In the genomic region with DNA sequence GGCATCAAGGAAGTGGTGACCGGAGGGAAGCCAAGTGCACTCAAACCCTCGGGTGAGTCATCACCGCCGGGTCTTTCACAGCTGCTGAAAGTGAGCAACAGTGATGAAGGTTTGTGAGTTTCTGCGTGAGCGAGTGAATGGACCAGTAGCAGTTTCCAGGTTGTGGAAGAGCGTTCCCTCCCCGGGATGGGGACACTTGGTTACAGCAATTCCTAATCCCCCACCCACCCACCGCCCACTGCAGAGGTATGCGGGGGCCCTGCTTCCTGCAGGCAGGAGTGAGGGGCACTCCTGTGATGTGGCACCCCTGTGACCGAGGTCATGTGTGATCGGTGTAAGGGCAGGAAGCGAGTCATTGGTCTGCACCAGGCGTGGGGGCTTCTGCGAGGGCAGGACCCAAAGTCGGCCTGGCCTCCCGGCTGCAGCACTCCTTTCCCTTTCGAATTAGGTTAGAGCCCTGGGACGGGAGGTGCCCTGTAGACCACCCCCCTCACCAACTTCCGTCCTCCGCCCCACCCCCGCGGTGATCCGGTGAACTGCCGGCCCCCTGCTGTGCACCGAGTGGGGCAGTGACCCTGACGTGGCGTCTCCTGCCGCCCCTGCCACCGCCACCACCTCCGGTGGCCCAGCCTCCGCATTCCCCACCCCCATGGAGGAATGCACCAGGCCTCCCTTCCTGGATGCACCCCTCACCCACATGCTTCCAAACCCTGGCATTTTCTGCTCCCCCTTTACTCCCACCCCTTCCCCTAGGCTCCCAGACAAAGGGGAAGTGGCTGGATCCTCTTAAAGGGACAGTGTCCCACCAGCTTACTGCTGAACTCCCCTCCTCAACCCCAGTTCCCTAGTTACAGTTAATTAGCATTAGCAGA, we compare ENCODE assay signal across 8 cellular contexts. TPM values are rescaled to one million over a fixed set of nuclear protein-coding genes. Genes with fewer than 3 reads are reported as not detected.
A peak's percentile ranks its signal among the peaks of the same experiment; 100 is the strongest.
DNase-seq lines count a peak whose midpoint lies in the region; ATAC-seq, FAIRE-seq and TF ChIP-seq lines count a peak whose summit lies in the region.

No MANE protein-coding gene starts in this region.

- peaks cover 14% of the 10 kb centered on the region; the same call in 1 of the 2 replicates for H3K9me3 ChIP-seq in OCI-LY7 (ENCODE audit: low read length)
- H3K9me3 ChIP-seq in neural cell (ENCODE audit: low read length), result no peaks in the 10 kb centered on the region

- H3K79me2 ChIP-seq in OCI-LY7 (ENCODE audit: insufficient read depth, low read depth, low read length) (peaks cover 14% of the 10 kb centered on the region; the same call in 1 of the 2 replicates), neural cell (replicated peaks; ENCODE audit: insufficient read depth, low read length) (no peaks in the 10 kb centered on the region)

- POLR2A ChIA-PET in OCI-LY7 (lab: Charles Lee), result interaction anchor here (1.8 kb wide), 1 partner anchor 10 kb away, joined by 12 read pairs; a partner anchor contains a TSS

- intact Hi-C loops in OCI-LY7 (cut with micrococcal nuclease; ENCODE audit: unreplicated experiment), result no loop called here

- no peaks in the 10 kb centered on the region for H3K9me3 Mint-ChIP-seq in activated T-cell treated with anti-CD3 and anti-CD28 coated beads, Interleukin-2, amount 50 U/mL, for 4 hours
- H3K9me3 Mint-ChIP-seq in stimulated activated naive CD8-positive, alpha-beta T cell treated with anti-CD3 and anti-CD28 coated beads, Interleukin-15, amount 100 ng/mL, for 72 hours, result no peaks in the 10 kb centered on the region

- peaks cover 36% of the 10 kb centered on the region for H3K36me3 ChIP-seq in OCI-LY7 (ENCODE audit: insufficient read depth, low read length)
- H3K36me3 ChIP-seq in neural cell (ENCODE audit: insufficient read depth, low read length), result no peaks in the 10 kb centered on the region

- TF ChIP-seq CTCF in OCI-LY7 (conservative IDR thresholded peaks at IDR 0.05; ENCODE audit: low read length) (no peak), neural cell (IDR thresholded peaks at IDR 0.05; ENCODE audit: poor library complexity, severe bottlenecking) (no peak)

- BruUV-seq in OCI-LY7 (replicated peaks; lab: Mats Ljungman, UMichigan), result no TSS peak

- TF ChIP-seq POLR2A in GM12891 (IDR thresholded peaks at IDR 0.05; ENCODE audit: low read depth, low read length), result peak; percentile 61

- FAIRE-seq in GM12891 (lab: Jason Lieb, UNC), result peak; percentile 96

- no peaks in the 10 kb centered on the region for H3F3A ChIP-seq in neural cell (ENCODE audit: insufficient read depth, low read length, poor library complexity, severe bottlenecking)

- peak overlapping the region; percentile 99 for H3K4me2 ChIP-seq in OCI-LY7 (ENCODE audit: low read length)
- H3K4me2 ChIP-seq in neural cell (ENCODE audit: low read length), result no peak overlapping the region

- peaks cover 58% of the 10 kb centered on the region for H3K4me1 ChIP-seq in OCI-LY7 (ENCODE audit: insufficient read depth, low read length, poor library complexity, severe bottlenecking)

- peak overlapping the region; percentile 80 for H3K4me3 Mint-ChIP-seq in activated T-cell treated with anti-CD3 and anti-CD28 coated beads, Interleukin-2, amount 50 U/mL, for 4 hours
- peak overlapping the region; percentile 78 to 91 for H3K4me3 Mint-ChIP-seq in stimulated activated naive CD8-positive, alpha-beta T cell treated with anti-CD3 and anti-CD28 coated beads, Interleukin-15, amount 100 ng/mL, for 72 hours

- no peak for TF ChIP-seq EP300 in neural cell (conservative IDR thresholded peaks at IDR 0.05; ENCODE audit: poor library complexity, severe bottlenecking)

- ATAC-seq in HG02763 (IDR thresholded peaks at IDR 0.05; ENCODE audit: unreplicated experiment), result peak; percentile 46
- peak; percentile 89 to 90 for ATAC-seq in activated T-cell treated with anti-CD3 and anti-CD28 coated beads, Interleukin-2, amount 50 U/mL, for 4 hours
- peak; percentile 90 for ATAC-seq in stimulated activated naive CD8-positive, alpha-beta T cell treated with anti-CD3 and anti-CD28 coated beads, Interleukin-15, amount 100 ng/mL, for 72 hours

- DNase-seq in GM12891 (ENCODE audit: insufficient read length, low spot score), result peak; percentile 71
- peak; percentile 71 for DNase-seq in OCI-LY7 (ENCODE audit: low spot score)
- DNase-seq in activated T-cell treated with anti-CD3 and anti-CD28 coated beads, Interleukin-2, amount 50 U/mL, for 4 hours, result peak; percentile 70
- DNase-seq in fibroblast of peridontal ligament (ENCODE audit: extremely low read depth), result peak; percentile 87
- DNase-seq in stimulated activated naive CD8-positive, alpha-beta T cell treated with anti-CD3 and anti-CD28 coated beads, Interleukin-15, amount 100 ng/mL, for 72 hours, result peak; percentile 74 to 87
- no peak for DNase-seq in NCI-H2171 treated with DMSO at 0.1 percent for 48 hours (lab: John Stamatoyannopoulos, UW)

- peak overlapping the region; percentile 48 for H3K9ac ChIP-seq in neural cell (ENCODE audit: low read length)

- H3K27ac ChIP-seq in OCI-LY7 (ENCODE audit: low read depth, low read length, poor library complexity, severe bottlenecking) (peak overlapping the region; percentile 85), neural cell (ENCODE audit: low read length) (no peak overlapping the region)

- H4K20me1 ChIP-seq in OCI-LY7 (ENCODE audit: insufficient read depth, low read length) (no peaks in the 10 kb centered on the region), neural cell (ENCODE audit: insufficient read depth) (no peaks in the 10 kb centered on the region)

- peak overlapping the region; percentile 73 for H3K4me3 ChIP-seq in OCI-LY7 (ENCODE audit: low read depth, low read length, poor library complexity, severe bottlenecking)
- H3K4me3 ChIP-seq in neural cell (ENCODE audit: low read length), result peak overlapping the region; percentile 48

- H3K9me2 ChIP-seq in OCI-LY7 (ENCODE audit: insufficient read depth, low read length) (no peaks in the 10 kb centered on the region), neural cell (ENCODE audit: insufficient read depth, low read length) (no peaks in the 10 kb centered on the region)

- no peak for TF ChIP-seq RAD21 in neural cell (conservative IDR thresholded peaks at IDR 0.05)

- H3K27me3 Mint-ChIP-seq in activated T-cell treated with anti-CD3 and anti-CD28 coated beads, Interleukin-2, amount 50 U/mL, for 4 hours (ENCODE audit: low read depth), result no peaks in the 10 kb centered on the region
- H3K27me3 Mint-ChIP-seq in stimulated activated naive CD8-positive, alpha-beta T cell treated with anti-CD3 and anti-CD28 coated beads, Interleukin-15, amount 100 ng/mL, for 72 hours, result no peaks in the 10 kb centered on the region

- H2AFZ ChIP-seq in OCI-LY7 (ENCODE audit: low read length) (peak overlapping the region; percentile 8; the same call in 1 of the 2 replicates), neural cell (ENCODE audit: low read depth, low read length) (no peak overlapping the region)

- CTCF ChIA-PET in OCI-LY7 (lab: Charles Lee; ENCODE audit: unreplicated experiment), result no interaction called here

- no peaks in the 10 kb centered on the region for H3K27me3 ChIP-seq in neural cell (ENCODE audit: insufficient read depth, low read depth, low read length)

- H3K36me3 Mint-ChIP-seq in activated T-cell treated with anti-CD3 and anti-CD28 coated beads, Interleukin-2, amount 50 U/mL, for 4 hours (ENCODE audit: insufficient read depth), result peaks cover 12% of the 10 kb centered on the region

- peak overlapping the region; percentile 95 for H3K27ac Mint-ChIP-seq in stimulated activated naive CD8-positive, alpha-beta T cell treated with anti-CD3 and anti-CD28 coated beads, Interleukin-15, amount 100 ng/mL, for 72 hours

- peaks cover 18% of the 10 kb centered on the region for H3K4me1 Mint-ChIP-seq in activated T-cell treated with anti-CD3 and anti-CD28 coated beads, Interleukin-2, amount 50 U/mL, for 4 hours (ENCODE audit: low read depth)
- H3K4me1 Mint-ChIP-seq in stimulated activated naive CD8-positive, alpha-beta T cell treated with anti-CD3 and anti-CD28 coated beads, Interleukin-15, amount 100 ng/mL, for 72 hours, result peaks cover 36% of the 10 kb centered on the region

TF ChIP-seq in GM12891, 5 proteins besides CTCF, POLR2A, EP300 and RAD21:
- TF ChIP-seq SPI1 (IDR thresholded peaks at IDR 0.05; ENCODE audit: low read depth, low read length), result peak; percentile 88
- TF ChIP-seq PAX5 (IDR thresholded peaks at IDR 0.05; ENCODE audit: insufficient read depth, low read length, severe bottlenecking), result no peak
- no peak for TF ChIP-seq POU2F2 (IDR thresholded peaks at IDR 0.05; ENCODE audit: low read depth, low read length)
- TF ChIP-seq POLR2AphosphoS5 (IDR thresholded peaks at IDR 0.05; ENCODE audit: low read depth, low read length), result 0 out of 2 replicates have a peak, but pooled peaks have one; percentile 32
- TF ChIP-seq TAF1 (IDR thresholded peaks at IDR 0.05; ENCODE audit: low read depth, low read length), result no peak; the same call in 1 of the 2 replicates
TF ChIP-seq in GM12891: peak in this region for 2.

TF ChIP-seq in neural cell, 6 proteins besides CTCF, POLR2A, EP300 and RAD21 (continues in another document):
- TF ChIP-seq SMC3 (conservative IDR thresholded peaks at IDR 0.05; ENCODE audit: poor library complexity) (no peak), POLR2AphosphoS5 (IDR thresholded peaks at IDR 0.05) (no peak)

RNA-seq across cellular contexts. Expression of a gene that starts 10.9 kb away (rescaled TPM):
- polyA plus RNA-seq in GM12891 (2012; ENCODE audit: low read depth, missing spikeins), result 29.8 TPM
- total RNA-seq in OCI-LY7 (2014; rRNA removed; shearing (Covaris generic)), result 21.9 and 31.7 TPM in 2 replicates
- total RNA-seq in OCI-LY7 (2022), result 59.7 and 67.3 TPM in 2 replicates
- total RNA-seq in activated T-cell treated with anti-CD3 and anti-CD28 coated beads, Interleukin-2, amount 50 U/mL, for 4 hours, result 10 to 100 TPM; 17.9 to 22.1 (median 19.3) TPM
- 21.1 and 23.5 TPM in 2 replicates for polyA plus RNA-seq in neural cell
- 35.8 and 38.5 TPM in 2 replicates for polyA minus RNA-seq in neural cell
